8 cellular contexts compared by ENCODE assay signal in the genomic region with DNA sequence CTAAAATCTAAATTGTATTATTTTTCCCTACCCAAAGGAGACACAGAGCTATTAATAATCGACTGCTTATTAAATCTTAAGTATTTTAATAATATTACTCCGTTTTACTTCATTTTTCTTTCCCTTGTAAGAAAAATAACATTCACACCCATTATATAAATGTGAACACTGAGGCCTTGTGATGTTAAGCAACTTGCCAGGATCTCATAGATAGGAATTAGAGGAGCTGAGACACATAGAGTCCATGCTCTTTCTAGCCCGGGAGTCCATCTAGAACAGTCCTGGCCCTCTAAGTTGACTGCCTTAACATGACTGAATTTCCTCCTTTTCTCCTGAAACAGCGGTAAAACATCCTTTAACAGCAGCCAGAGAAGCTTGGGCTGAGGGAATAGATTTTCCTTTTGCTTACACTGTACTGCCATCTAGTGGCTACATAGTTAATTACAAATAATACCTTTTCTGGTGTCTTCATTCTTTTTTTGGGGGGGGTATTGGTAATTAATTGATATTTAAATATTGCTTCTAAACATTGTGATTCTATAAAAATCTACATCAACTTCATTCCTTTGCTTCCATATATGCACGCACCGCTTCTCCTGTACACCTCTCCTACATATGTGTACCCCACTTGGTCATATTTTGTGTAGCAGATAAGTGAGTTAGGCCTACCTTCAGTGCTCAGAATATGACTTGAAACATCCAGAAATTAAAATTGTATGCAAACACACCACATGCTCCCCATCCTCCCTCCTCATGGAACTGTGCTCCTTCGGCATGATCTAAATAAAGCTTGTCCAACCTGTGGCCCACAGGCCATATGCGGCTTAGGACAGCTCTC.
DNase-seq lines count a peak whose midpoint lies in the region; ATAC-seq and TF ChIP-seq lines count a peak whose summit lies in the region.

No MANE protein-coding gene starts in this region.

- TF ChIP-seq EP300 in SK-N-SH (IDR thresholded peaks at IDR 0.05; ENCODE audit: borderline replicate concordance in 1 of 2, low read depth in 1 of 2, low read length in 1 of 2): no peak

- DNase-seq in EL (peak; percentile 37), M059J (ENCODE audit: low read depth) (peak; percentile 40), SK-N-SH (peak; percentile 51), fibroblast of the conjunctiva (ENCODE audit: low read depth) (peak; percentile 36), pulmonary artery endothelial cell (ENCODE audit: low read depth, low spot score) (peak; percentile 5), NK-92 (lab: John Stamatoyannopoulos, UW; ENCODE audit: unreplicated experiment) (no peak), activated gamma-delta T cell treated with Interleukin-2 at 50 U/mL for 16 hours (no peak)

- no peaks in the 10 kb centered on the region for H3K9me2 ChIP-seq in SK-N-SH

- no peaks in the 10 kb centered on the region for H4K20me1 ChIP-seq in SK-N-SH (ENCODE audit: insufficient read depth)

- H3K4me1 ChIP-seq in SK-N-SH (ENCODE audit: control insufficient read depth in 1 of 2, insufficient read depth in 2 of 2, low read depth in 1 of 2, low read length in 1 of 2): no peaks in the 10 kb centered on the region

- 24% methylated on average over 8 of the region's 8 CpGs for WGBS in SK-N-SH (ENCODE audit: low lambda C conversion rate)

- POLR2A ChIA-PET in SK-N-SH (lab: Yijun Ruan, JAX): no interaction called here

- no peaks in the 10 kb centered on the region; the same call in 1 of the 2 replicates for H3K27me3 ChIP-seq in SK-N-SH (ENCODE audit: insufficient read depth)

- CTCF ChIA-PET in SK-N-SH (lab: Yijun Ruan, JAX): interaction anchor here (0.6 to 3.7 kb wide), 38 partner anchors 9 to 1727 kb away, joined by 3 to 64 read pairs (median 3); no protein-coding TSS in a partner anchor

- H2AFZ ChIP-seq in SK-N-SH (ENCODE audit: low read depth): no peak overlapping the region

- no peak overlapping the region for H3K4me3 ChIP-seq in SK-N-SH (ENCODE audit: low read depth in 2 of 2, low read length in 1 of 2)

- ATAC-seq in GM21825 (IDR thresholded peaks at IDR 0.05; ENCODE audit: unreplicated experiment): peak; percentile 55

- no peaks in the 10 kb centered on the region for H3K79me2 ChIP-seq in SK-N-SH (ENCODE audit: insufficient read depth)

- peak; percentile 93 for TF ChIP-seq RAD21 in SK-N-SH (IDR thresholded peaks at IDR 0.05; ENCODE audit: low read length)

- no peak overlapping the region for H3K9ac ChIP-seq in SK-N-SH

- H3K27ac ChIP-seq in SK-N-SH (ENCODE audit: low read depth in 2 of 2, low read length in 1 of 2): no peak overlapping the region

- H3K9me3 ChIP-seq in SK-N-SH: no peaks in the 10 kb centered on the region

- no peaks in the 10 kb centered on the region for H3F3A ChIP-seq in SK-N-SH (replicated peaks; ENCODE audit: insufficient read depth)

- no peaks in the 10 kb centered on the region for H3K36me3 ChIP-seq in SK-N-SH (replicated peaks in 1 of 2; ENCODE audit: control insufficient read depth in 1 of 2, insufficient read depth in 2 of 2, low read length in 1 of 2)

- H3K4me2 ChIP-seq in SK-N-SH: no peak overlapping the region

- TF ChIP-seq CTCF in SK-N-SH (IDR thresholded peaks at IDR 0.05): peak; percentile 81

TF ChIP-seq in SK-N-SH, 30 proteins besides CTCF, POLR2A, EP300 and RAD21:
- TF ChIP-seq TAF1 (IDR thresholded peaks at IDR 0.05; ENCODE audit: borderline replicate concordance, low read depth, low read length): no peak
- no peak for TF ChIP-seq FOSL2 (IDR thresholded peaks at IDR 0.05; ENCODE audit: borderline replicate concordance, low read depth)
- TF ChIP-seq PBX3 (IDR thresholded peaks at IDR 0.05): no peak
- peak; percentile 60 for TF ChIP-seq SMC3 (IDR thresholded peaks at IDR 0.05; ENCODE audit: low read depth, low read length)
- no peak for TF ChIP-seq ELF1 (IDR thresholded peaks at IDR 0.05)
- TF ChIP-seq MAX (IDR thresholded peaks at IDR 0.05; ENCODE audit: low read depth): no peak
- TF ChIP-seq GABPA (IDR thresholded peaks at IDR 0.05; ENCODE audit: low read depth): no peak
- no peak for TF ChIP-seq EZH2phosphoT487 (IDR thresholded peaks at IDR 0.05; ENCODE audit: borderline replicate concordance, low read depth)
- TF ChIP-seq SIN3A (IDR thresholded peaks at IDR 0.05; ENCODE audit: borderline replicate concordance, low read depth, low read length): no peak
- 0 out of 2 replicates have a peak, but pooled peaks have one; percentile 9 for TF ChIP-seq RCOR1 (IDR thresholded peaks at IDR 0.05; ENCODE audit: low read length)
TF ChIP-seq in SK-N-SH: peak in this region for 2.

Comparison
In these comparisons a context has a peak if more than half of its experiments do, and no peak if none do; other contexts are left out.
1. DNase-seq: peak in EL (single experiment), M059J (single experiment), SK-N-SH (single experiment), fibroblast of the conjunctiva (single experiment) and pulmonary artery endothelial cell (single experiment); none in NK-92 (single experiment) and activated gamma-delta T cell treated with Interleukin-2 at 50 U/mL for 16 hours (single experiment).